ENCODE assay signal across 21 cellular contexts in the genomic region with DNA sequence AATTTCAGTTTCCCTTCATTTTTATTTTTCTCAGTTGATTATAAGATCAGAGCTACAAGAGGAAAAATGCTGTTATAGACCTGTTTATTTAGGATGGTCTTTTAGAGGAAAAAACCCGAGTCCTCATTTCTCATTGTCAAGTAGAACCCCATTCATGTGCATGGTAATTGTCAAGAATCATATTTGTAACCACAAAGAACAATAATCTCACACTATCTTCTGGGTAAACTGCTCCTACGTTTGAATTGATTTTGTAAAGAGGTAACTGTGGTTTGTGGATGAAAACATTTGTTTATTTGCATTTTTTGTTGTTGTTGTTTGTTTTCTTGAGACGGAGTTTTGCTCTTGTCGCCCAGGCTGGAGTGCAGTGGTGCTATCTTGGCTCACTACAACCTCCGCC. TPM values are rescaled to one million over a fixed set of nuclear protein-coding genes. Genes with fewer than 3 reads are reported as not detected.
DNase-seq lines count a peak whose midpoint lies in the region; ATAC-seq, FAIRE-seq and TF ChIP-seq lines count a peak whose summit lies in the region.
"Had no signal": no experiment of that assay in that cellular context is flagged by ENCODE, and none has a peak within 500 bp of the region (broad histone marks: within the 10 kb centered on the region; RNA-seq: fewer than 3 reads in every experiment).

No MANE protein-coding gene starts in this region.

- DNase-seq in Caco-2 (no peak), GM18507 (ENCODE audit: extremely low spot score, insufficient read length, low read depth) (no peak), WTC11 (ENCODE audit: low spot score) (no peak), endodermal cell (no peak), PC-3 (no peak), hepatocyte (ENCODE audit: low spot score) (no peak), superior temporal gyrus (ENCODE audit: extremely low spot score) (no peak), left colon (no peak)
- DNase-seq: ACHN; C1 segment of cervical spinal cord; CD8-positive, alpha-beta memory T cell; GM23248; NCI-H1105 treated with DMSO at 0.1 percent for 48 hours; NCI-H187 treated with DMSO at 0.1 percent for 48 hours; NCI-H345; NCI-H524 treated with DMSO at 0.1 percent for 48 hours; PC-9; SIG-M5 had no signal

- no peaks in the 10 kb centered on the region for H3K36me3 ChIP-seq in Caco-2 (ENCODE audit: control insufficient read depth, insufficient read depth, low read length)
- H3K36me3 ChIP-seq in endodermal cell (ENCODE audit: control insufficient read depth, insufficient read depth, low read length) = peaks cover 4% of the 10 kb centered on the region
- H3K36me3 ChIP-seq in PC-3 (ENCODE audit: low read depth, low read length) = no peaks in the 10 kb centered on the region
- H3K36me3 ChIP-seq in hepatocyte (replicated peaks; ENCODE audit: insufficient read depth, low read depth) = no peaks in the 10 kb centered on the region

- H3K9me2 ChIP-seq in PC-3 (replicated peaks; ENCODE audit: low read length) = no peaks in the 10 kb centered on the region
- no peaks in the 10 kb centered on the region for H3K9me2 ChIP-seq in hepatocyte (replicated peaks; ENCODE audit: insufficient read depth)

- H3K4me2 ChIP-seq in PC-3 (ENCODE audit: low read length) = no peak overlapping the region
- H3K4me2 ChIP-seq in hepatocyte = no peak overlapping the region
- H3K4me2 ChIP-seq: PC-9 had no signal

- H3K27me3 ChIP-seq in Caco-2 (replicated peaks; ENCODE audit: control insufficient read depth, insufficient read depth, low read length) (no peaks in the 10 kb centered on the region), endodermal cell (ENCODE audit: control insufficient read depth, insufficient read depth, low read length, poor library complexity, severe bottlenecking) (no peaks in the 10 kb centered on the region), PC-3 (ENCODE audit: low read length) (no peaks in the 10 kb centered on the region), hepatocyte (no peaks in the 10 kb centered on the region)

- no peak overlapping the region for H3K4me3 Mint-ChIP-seq in Caco-2 (ENCODE audit: unreplicated experiment)
- H3K4me3 Mint-ChIP-seq in WTC11 = no peak overlapping the region
- no peak overlapping the region for H3K4me3 Mint-ChIP-seq in endodermal cell

- no peak overlapping the region for H3K4me3 ChIP-seq in Caco-2 (ENCODE audit: low read depth, low read length)
- H3K4me3 ChIP-seq in endodermal cell (ENCODE audit: low read length) = no peak overlapping the region
- no peak overlapping the region for H3K4me3 ChIP-seq in PC-3 (ENCODE audit: low read length)
- H3K4me3 ChIP-seq in hepatocyte = no peak overlapping the region
- H3K4me3 ChIP-seq: GM23248, PC-9 had no signal

- peak; percentile 69 for FAIRE-seq in GM18507 (lab: Jason Lieb, UNC)
- FAIRE-seq: D721Med had no signal

- H3K79me2 ChIP-seq in PC-3 (ENCODE audit: low read length) (peaks cover 22% of the 10 kb centered on the region), hepatocyte (peaks cover 98% of the 10 kb centered on the region)

- H3K36me3 Mint-ChIP-seq in Caco-2 (ENCODE audit: insufficient read depth, unreplicated experiment) (peaks cover 21% of the 10 kb centered on the region), WTC11 (no peaks in the 10 kb centered on the region), endodermal cell (ENCODE audit: low read depth) (peaks cover 19% of the 10 kb centered on the region)

- no peaks in the 10 kb centered on the region for H3K27me3 Mint-ChIP-seq in Caco-2 (ENCODE audit: insufficient read depth, unreplicated experiment)
- no peaks in the 10 kb centered on the region for H3K27me3 Mint-ChIP-seq in WTC11 (ENCODE audit: low read depth)
- no peaks in the 10 kb centered on the region for H3K27me3 Mint-ChIP-seq in endodermal cell (ENCODE audit: insufficient read depth)
- H3K27me3 Mint-ChIP-seq: CD8-positive, alpha-beta memory T cell had no signal

- H3K27ac ChIP-seq in endodermal cell (ENCODE audit: low read depth, low read length) (no peak overlapping the region), PC-3 (ENCODE audit: low read length) (no peak overlapping the region), hepatocyte (no peak overlapping the region)
- H3K27ac ChIP-seq: GM23248, RWPE1 had no signal

- H3K27ac Mint-ChIP-seq in Caco-2 (ENCODE audit: unreplicated experiment) (peak overlapping the region; percentile 39), WTC11 (peak overlapping the region; percentile 59), endodermal cell (peak overlapping the region; percentile 56)

- H4K20me1 ChIP-seq in PC-3 (ENCODE audit: low read length) = no peaks in the 10 kb centered on the region
- H4K20me1 ChIP-seq in hepatocyte (ENCODE audit: insufficient read depth, poor library complexity, severe bottlenecking) = peaks cover 35% of the 10 kb centered on the region

- 93% methylated on average over 3 to 5 of the region's 5 CpGs for WGBS in endodermal cell (ENCODE audit: insufficient coverage in 1 of 2, insufficient read length in 1 of 2), 2 experiments
- WGBS in hepatocyte (ENCODE audit: low lambda C conversion rate, missing lambda C conversion rate) = 91% methylated on average over 5 of the region's 5 CpGs

- H3K9ac ChIP-seq in endodermal cell (ENCODE audit: extremely low read depth, low read length, poor library complexity, severe bottlenecking) (no peak overlapping the region), PC-3 (ENCODE audit: low read length) (no peak overlapping the region)
- H3K9ac ChIP-seq: GM23248 had no signal

- H3K4me1 Mint-ChIP-seq in Caco-2 (ENCODE audit: low read depth, unreplicated experiment) (peaks cover 15% of the 10 kb centered on the region), WTC11 (peaks cover 46% of the 10 kb centered on the region), endodermal cell (peaks cover 25% of the 10 kb centered on the region)

- H3F3A ChIP-seq in PC-3 (ENCODE audit: low read length, unreplicated experiment) = no peaks in the 10 kb centered on the region

- no peak for ATAC-seq in WTC11
- no peak for ATAC-seq in PC-3
- no peak for ATAC-seq in left colon
- ATAC-seq: SK-N-SH treated with all-trans-retinoic acid at 6 μM for 48 hours had no signal

- H3K9me3 ChIP-seq in Caco-2 = no peaks in the 10 kb centered on the region
- no peaks in the 10 kb centered on the region for H3K9me3 ChIP-seq in endodermal cell (ENCODE audit: control insufficient read depth, low read length)
- H3K9me3 ChIP-seq in PC-3 (ENCODE audit: low read length) = no peaks in the 10 kb centered on the region
- H3K9me3 ChIP-seq in hepatocyte (ENCODE audit: low read depth) = no peaks in the 10 kb centered on the region

- CTCF ChIA-PET in Caco-2 (lab: Charles Lee) = no interaction called here
- CTCF ChIA-PET in WTC11 (lab: Charles Lee) = no interaction called here
- CTCF ChIA-PET in PC-3 (lab: Charles Lee) = no interaction called here

- intact Hi-C loops in Caco-2 (cut with micrococcal nuclease; ENCODE audit: unreplicated experiment) = no loop called here
- intact Hi-C loops in PC-3 (cut with micrococcal nuclease) = no loop called here
- intact Hi-C loops in left colon (cut with DNase I, micrococcal nuclease) = no loop called here

- H3K4me1 ChIP-seq in Caco-2 = peaks cover 63% of the 10 kb centered on the region
- peaks cover 3% of the 10 kb centered on the region for H3K4me1 ChIP-seq in endodermal cell (ENCODE audit: control insufficient read depth, insufficient read depth, low read length)
- no peaks in the 10 kb centered on the region for H3K4me1 ChIP-seq in PC-3 (ENCODE audit: insufficient read depth, low read length)
- peaks cover 5% of the 10 kb centered on the region for H3K4me1 ChIP-seq in hepatocyte (ENCODE audit: insufficient read depth)

- no peaks in the 10 kb centered on the region for H3K9me3 Mint-ChIP-seq in Caco-2 (ENCODE audit: unreplicated experiment)
- H3K9me3 Mint-ChIP-seq in WTC11 = 0 out of 2 replicates have a peak, but pooled peaks cover 2% of the 10 kb centered on the region
- H3K9me3 Mint-ChIP-seq in endodermal cell = no peaks in the 10 kb centered on the region
- H3K9me3 Mint-ChIP-seq: CD8-positive, alpha-beta memory T cell had no signal

- BruUV-seq in Caco-2 (replicated peaks; lab: Mats Ljungman, UMichigan) (no TSS peak), PC-3 (replicated peaks; lab: Mats Ljungman, UMichigan) (no TSS peak)

- no peak overlapping the region for H2AFZ ChIP-seq in PC-3 (ENCODE audit: low read length)
- H2AFZ ChIP-seq in hepatocyte = no peak overlapping the region
- H2AFZ ChIP-seq: GM23248, PC-9 had no signal

- POLR2A ChIA-PET in Caco-2 (lab: Charles Lee) (no interaction called here), WTC11 (lab: Charles Lee) (no interaction called here), PC-3 (lab: Charles Lee; ENCODE audit: unreplicated experiment) (no interaction called here)

- TF ChIP-seq CTCF in Caco-2 (IDR thresholded peaks at IDR 0.05; ENCODE audit: insufficient read depth in 1 of 2, low read depth in 1 of 2, low read length in 1 of 2, severe bottlenecking in 1 of 2, unreplicated experiment in 1 of 2) (no peak), WTC11 (IDR thresholded peaks at IDR 0.05) (no peak), endodermal cell (conservative IDR thresholded peaks at IDR 0.05) (no peak), PC-3 (conservative IDR thresholded peaks at IDR 0.05; ENCODE audit: low read depth, low read length) (no peak), hepatocyte (IDR thresholded peaks at IDR 0.05; ENCODE audit: poor library complexity) (no peak)

TF ChIP-seq in WTC11, 78 proteins besides CTCF, POLR2A, EP300 and RAD21 (continues in another document):
- TF ChIP-seq SMAD3 (CRISPR knock-in tag; IDR thresholded peaks at IDR 0.05; ENCODE audit: borderline replicate concordance) = no peak
- TF ChIP-seq ATF2 (CRISPR knock-in tag; IDR thresholded peaks at IDR 0.05; ENCODE audit: borderline replicate concordance, low read depth) = no peak
- TF ChIP-seq NR2C2 (CRISPR knock-in tag; IDR thresholded peaks at IDR 0.05) = no peak
- no peak for TF ChIP-seq FOXP1 (CRISPR knock-in tag; IDR thresholded peaks at IDR 0.05; ENCODE audit: borderline replicate concordance)
- TF ChIP-seq NFE2L1 (CRISPR knock-in tag; IDR thresholded peaks at IDR 0.05) = no peak
- no peak for TF ChIP-seq GABPB1 (CRISPR knock-in tag; IDR thresholded peaks at IDR 0.05)

RNA-seq across cellular contexts. Expression of gene RAPGEF2, which starts 23.8 kb away (rescaled TPM):
- total RNA-seq in Caco-2 (2022) (65.6 and 67.6 TPM in 2 replicates), WTC11 (2021) (32.3 to 40.6 TPM (median 33.4 TPM) in 3 replicates), endodermal cell (10 to 100 TPM; 63.4 to 78.2 TPM), PC-3 (2014; rRNA removed) (21.2 and 21.7 TPM in 2 replicates), hepatocyte (64.3 and 79.3 TPM in 2 replicates), left colon (10 to 100 TPM; 42.6 to 73.1 TPM)
- polyA plus RNA-seq in endodermal cell (2013, experiment 1 of 2) = 39.0 TPM
- polyA plus RNA-seq in endodermal cell (2013, experiment 2 of 2) = 38.9 TPM
- polyA plus RNA-seq in hepatocyte = 8.4 and 8.8 TPM in 2 replicates
